In the genomic region with DNA sequence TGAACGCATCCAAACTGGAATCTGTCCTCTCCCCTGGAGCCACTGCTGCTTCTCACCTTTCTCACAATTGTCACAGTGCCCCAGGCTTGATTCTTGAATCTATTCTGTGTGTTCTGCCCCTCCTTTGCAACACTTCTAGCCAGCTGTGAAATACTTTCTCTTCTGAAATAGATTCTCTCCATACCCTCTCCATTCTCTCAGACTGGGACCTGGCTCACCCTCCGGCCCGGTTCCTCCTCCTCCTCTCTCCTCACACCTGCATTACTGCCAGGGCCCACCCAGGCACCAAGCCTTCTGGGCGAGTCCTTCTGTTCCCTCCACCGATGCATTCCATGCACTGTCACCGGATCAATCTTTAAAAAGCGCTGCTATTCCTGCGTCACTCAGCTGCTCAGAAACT, we compare ENCODE assay signal across 18 cellular contexts.
"Had no signal": no experiment of that assay in that cellular context is flagged by ENCODE, and none has a peak within 500 bp of the region (broad histone marks: within the 10 kb centered on the region; RNA-seq: fewer than 3 reads in every experiment).

No MANE protein-coding gene starts in this region.

- FAIRE-seq: kidney had no signal

- H3K4me2 ChIP-seq: smooth muscle cell had no signal

- H3K4me3 Mint-ChIP-seq: activated naive CD4-positive, alpha-beta T cell treated with anti-CD3 and anti-CD28 coated beads, Interleukin-2, amount 50 U/mL, for 24 hours; activated T-cell treated with anti-CD3 and anti-CD28 coated beads, Interleukin-2, amount 50 U/mL, for 72 hours; endodermal cell; naive thymus-derived CD4-positive, alpha-beta T cell; stimulated activated effector memory CD8-positive, alpha-beta T cell treated with anti-CD3 and anti-CD28 coated beads, Interleukin-12 subunit alpha, Interleukin-12 subunit beta, amount 100 ng/mL, for 72 hours; T-helper 17 cell had no signal

- H3K9me3 Mint-ChIP-seq: activated naive CD4-positive, alpha-beta T cell treated with anti-CD3 and anti-CD28 coated beads, Interleukin-2, amount 50 U/mL, for 24 hours; activated T-cell treated with anti-CD3 and anti-CD28 coated beads, Interleukin-2, amount 50 U/mL, for 72 hours; endodermal cell; naive thymus-derived CD4-positive, alpha-beta T cell had no signal

- ATAC-seq: activated T-cell treated with anti-CD3 and anti-CD28 coated beads, Interleukin-2, amount 50 U/mL, for 72 hours; naive thymus-derived CD4-positive, alpha-beta T cell; sciatic nerve; stimulated activated effector memory CD8-positive, alpha-beta T cell treated with anti-CD3 and anti-CD28 coated beads, Interleukin-12 subunit alpha, Interleukin-12 subunit beta, amount 100 ng/mL, for 72 hours; T-helper 17 cell had no signal

- H3K4me3 ChIP-seq: left ventricle myocardium inferior, smooth muscle cell, tibial artery, uterus had no signal

- H3K27me3 ChIP-seq: tibial artery, uterus had no signal

- H3K27ac Mint-ChIP-seq: activated naive CD4-positive, alpha-beta T cell treated with anti-CD3 and anti-CD28 coated beads, Interleukin-2, amount 50 U/mL, for 24 hours; activated T-cell treated with anti-CD3 and anti-CD28 coated beads, Interleukin-2, amount 50 U/mL, for 72 hours; endodermal cell; naive thymus-derived CD4-positive, alpha-beta T cell; stimulated activated effector memory CD8-positive, alpha-beta T cell treated with anti-CD3 and anti-CD28 coated beads, Interleukin-12 subunit alpha, Interleukin-12 subunit beta, amount 100 ng/mL, for 72 hours; T-helper 17 cell had no signal

- H3K9ac ChIP-seq: parathyroid adenoma had no signal

- H3K4me1 ChIP-seq: left ventricle myocardium inferior, parathyroid adenoma, tibial artery, uterus had no signal

- H3K36me3 Mint-ChIP-seq: activated naive CD4-positive, alpha-beta T cell treated with anti-CD3 and anti-CD28 coated beads, Interleukin-2, amount 50 U/mL, for 24 hours; naive thymus-derived CD4-positive, alpha-beta T cell; stimulated activated effector memory CD8-positive, alpha-beta T cell treated with anti-CD3 and anti-CD28 coated beads, Interleukin-12 subunit alpha, Interleukin-12 subunit beta, amount 100 ng/mL, for 72 hours had no signal

- H3K36me3 ChIP-seq: left ventricle myocardium inferior, uterus, WERI-Rb-1 had no signal

- DNase-seq: activated CD4-positive, alpha-beta T cell treated with anti-CD3 and anti-CD28 coated beads, Interleukin-2, amount 50 U/mL, for 4 hours; activated effector memory CD4-positive, alpha-beta T cell treated with anti-CD3 and anti-CD28 coated beads, Interleukin-2, amount 50 U/mL, for 16 hours; activated T-cell treated with anti-CD3 and anti-CD28 coated beads, Interleukin-2, amount 50 U/mL, for 72 hours; endodermal cell; foreskin melanocyte; kidney; left ventricle myocardium inferior; naive thymus-derived CD4-positive, alpha-beta T cell; stimulated activated CD4-positive, alpha-beta T cell treated with anti-CD3 and anti-CD28 coated beads, Interleukin-4, amount 100 ng/mL, for 24 hours; T-helper 17 cell; tibial artery; uterus; WERI-Rb-1 had no signal

- H2AFZ ChIP-seq: parathyroid adenoma had no signal

- H3K27ac ChIP-seq: left ventricle myocardium inferior, parathyroid adenoma, tibial artery, uterus, WERI-Rb-1 had no signal

- H3K4me1 Mint-ChIP-seq: activated naive CD4-positive, alpha-beta T cell treated with anti-CD3 and anti-CD28 coated beads, Interleukin-2, amount 50 U/mL, for 24 hours; stimulated activated effector memory CD8-positive, alpha-beta T cell treated with anti-CD3 and anti-CD28 coated beads, Interleukin-12 subunit alpha, Interleukin-12 subunit beta, amount 100 ng/mL, for 72 hours had no signal

- H3K9me3 ChIP-seq: left ventricle myocardium inferior, tibial artery, uterus had no signal

- H3K79me2 ChIP-seq: parathyroid adenoma had no signal
